In genomic region chr14:77139540-77140342, GRCh38 we compare ENCODE assay signal across 1 cellular context.
TF ChIP-seq lines count a peak whose summit lies in the region.

No MANE protein-coding gene starts in this region.

TF ChIP-seq in HEK293, 187 proteins besides CTCF, POLR2A, EP300 and RAD21 (continued from another document):
- no peak for TF ChIP-seq REST (tag by site-specific recombination; IDR thresholded peaks at IDR 0.05)
- peak; percentile 38 for TF ChIP-seq GLIS1 (tag by site-specific recombination; IDR thresholded peaks at IDR 0.05)
- peak; percentile 13; the same call in 1 of the 2 replicates for TF ChIP-seq ZNF777 (tag by site-specific recombination; IDR thresholded peaks at IDR 0.05; ENCODE audit: borderline replicate concordance)
- TF ChIP-seq, protein P1, sequence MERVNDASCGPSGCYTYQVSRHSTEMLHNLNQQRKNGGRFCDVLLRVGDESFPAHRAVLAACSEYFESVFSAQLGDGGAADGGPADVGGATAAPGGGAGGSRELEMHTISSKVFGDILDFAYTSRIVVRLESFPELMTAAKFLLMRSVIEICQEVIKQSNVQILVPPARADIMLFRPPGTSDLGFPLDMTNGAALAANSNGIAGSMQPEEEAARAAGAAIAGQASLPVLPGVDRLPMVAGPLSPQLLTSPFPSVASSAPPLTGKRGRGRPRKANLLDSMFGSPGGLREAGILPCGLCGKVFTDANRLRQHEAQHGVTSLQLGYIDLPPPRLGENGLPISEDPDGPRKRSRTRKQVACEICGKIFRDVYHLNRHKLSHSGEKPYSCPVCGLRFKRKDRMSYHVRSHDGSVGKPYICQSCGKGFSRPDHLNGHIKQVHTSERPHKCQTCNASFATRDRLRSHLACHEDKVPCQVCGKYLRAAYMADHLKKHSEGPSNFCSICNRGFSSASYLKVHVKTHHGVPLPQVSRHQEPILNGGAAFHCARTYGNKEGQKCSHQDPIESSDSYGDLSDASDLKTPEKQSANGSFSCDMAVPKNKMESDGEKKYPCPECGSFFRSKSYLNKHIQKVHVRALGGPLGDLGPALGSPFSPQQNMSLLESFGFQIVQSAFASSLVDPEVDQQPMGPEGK (tag by site-specific recombination; IDR thresholded peaks at IDR 0.05), result peak; percentile 83
- TF ChIP-seq SP7 (tag by site-specific recombination; IDR thresholded peaks at IDR 0.05), result peak; percentile 37
- TF ChIP-seq ZNF335 (tag by site-specific recombination; conservative IDR thresholded peaks at IDR 0.05), result peak; percentile 58
- TF ChIP-seq ZFHX2 (tag by site-specific recombination; conservative IDR thresholded peaks at IDR 0.05), result peak; percentile 6; the same call in 1 of the 2 replicates
- TF ChIP-seq, protein P2, sequence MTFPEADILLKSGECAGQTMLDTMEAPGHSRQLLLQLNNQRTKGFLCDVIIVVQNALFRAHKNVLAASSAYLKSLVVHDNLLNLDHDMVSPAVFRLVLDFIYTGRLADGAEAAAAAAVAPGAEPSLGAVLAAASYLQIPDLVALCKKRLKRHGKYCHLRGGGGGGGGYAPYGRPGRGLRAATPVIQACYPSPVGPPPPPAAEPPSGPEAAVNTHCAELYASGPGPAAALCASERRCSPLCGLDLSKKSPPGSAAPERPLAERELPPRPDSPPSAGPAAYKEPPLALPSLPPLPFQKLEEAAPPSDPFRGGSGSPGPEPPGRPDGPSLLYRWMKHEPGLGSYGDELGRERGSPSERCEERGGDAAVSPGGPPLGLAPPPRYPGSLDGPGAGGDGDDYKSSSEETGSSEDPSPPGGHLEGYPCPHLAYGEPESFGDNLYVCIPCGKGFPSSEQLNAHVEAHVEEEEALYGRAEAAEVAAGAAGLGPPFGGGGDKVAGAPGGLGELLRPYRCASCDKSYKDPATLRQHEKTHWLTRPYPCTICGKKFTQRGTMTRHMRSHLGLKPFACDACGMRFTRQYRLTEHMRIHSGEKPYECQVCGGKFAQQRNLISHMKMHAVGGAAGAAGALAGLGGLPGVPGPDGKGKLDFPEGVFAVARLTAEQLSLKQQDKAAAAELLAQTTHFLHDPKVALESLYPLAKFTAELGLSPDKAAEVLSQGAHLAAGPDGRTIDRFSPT (tag by site-specific recombination; IDR thresholded peaks at IDR 0.05), result peak; percentile 56; the same call in 1 of the 2 replicates
- peak; percentile 31; the same call in 1 of the 2 replicates for TF ChIP-seq ZSCAN30 (tag by site-specific recombination; IDR thresholded peaks at IDR 0.05)
- TF ChIP-seq ZNF2 (tag by site-specific recombination; IDR thresholded peaks at IDR 0.05), result 0 out of 2 replicates have a peak, but pooled peaks have one; percentile 13
- TF ChIP-seq ZFP41 (tag by site-specific recombination; IDR thresholded peaks at IDR 0.05; ENCODE audit: borderline replicate concordance), result no peak
- 0 out of 2 replicates have a peak, but pooled peaks have one; percentile 11 for TF ChIP-seq ZNF398 (tag by site-specific recombination; IDR thresholded peaks at IDR 0.05)
- TF ChIP-seq SETDB1 (IDR thresholded peaks at IDR 0.05; ENCODE audit: insufficient read length, low read length), result no peak
- no peak for TF ChIP-seq ELK4 (IDR thresholded peaks at IDR 0.05; ENCODE audit: borderline replicate concordance, low read depth, low read length)
- TF ChIP-seq, protein P3, sequence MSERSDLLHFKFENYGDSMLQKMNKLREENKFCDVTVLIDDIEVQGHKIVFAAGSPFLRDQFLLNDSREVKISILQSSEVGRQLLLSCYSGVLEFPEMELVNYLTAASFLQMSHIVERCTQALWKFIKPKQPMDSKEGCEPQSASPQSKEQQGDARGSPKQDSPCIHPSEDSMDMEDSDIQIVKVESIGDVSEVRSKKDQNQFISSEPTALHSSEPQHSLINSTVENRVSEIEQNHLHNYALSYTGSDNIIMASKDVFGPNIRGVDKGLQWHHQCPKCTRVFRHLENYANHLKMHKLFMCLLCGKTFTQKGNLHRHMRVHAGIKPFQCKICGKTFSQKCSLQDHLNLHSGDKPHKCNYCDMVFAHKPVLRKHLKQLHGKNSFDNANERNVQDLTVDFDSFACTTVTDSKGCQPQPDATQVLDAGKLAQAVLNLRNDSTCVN (tag by site-specific recombination; optimal IDR thresholded peaks at IDR 0.05), result peak; percentile 65
- no peak for TF ChIP-seq ZNF473 (tag by site-specific recombination; IDR thresholded peaks at IDR 0.05)
- peak; percentile 34 for TF ChIP-seq ZBTB48 (tag by site-specific recombination; IDR thresholded peaks at IDR 0.05)
- TF ChIP-seq KLF8 (tag by site-specific recombination; IDR thresholded peaks at IDR 0.05), result 0 out of 2 replicates have a peak, but pooled peaks have one; percentile 36
- 0 out of 2 replicates have a peak, but pooled peaks have one; percentile 43 for TF ChIP-seq ZBTB10 (tag by site-specific recombination; IDR thresholded peaks at IDR 0.05)
- peak; percentile 55 for TF ChIP-seq ZNF341 (tag by site-specific recombination; IDR thresholded peaks at IDR 0.05; ENCODE audit: low read depth)
- peak; percentile 9; the same call in 1 of the 2 replicates for TF ChIP-seq ZNF654 (tag by site-specific recombination; IDR thresholded peaks at IDR 0.05; ENCODE audit: low read depth)
